ENCODE assay signal across 8 cellular contexts in genomic region chr1:162560303-162561036, GRCh38. TPM values are rescaled to one million over a fixed set of nuclear protein-coding genes. Genes with fewer than 3 reads are reported as not detected.
DNase-seq lines count a peak whose midpoint lies in the region; ATAC-seq, FAIRE-seq and TF ChIP-seq lines count a peak whose summit lies in the region.

No MANE protein-coding gene starts in this region.

- peak overlapping the region; percentile 92 for H2AFZ ChIP-seq in GM12878 (ENCODE audit: control insufficient read depth, low read depth, low read length)

- H3K4me1 ChIP-seq in GM12878 (ENCODE audit: control insufficient read depth, insufficient read depth, low read length) (no peaks in the 10 kb centered on the region; the same call in 1 of the 2 replicates), thymus (ENCODE audit: control insufficient read depth, insufficient read depth, low read length) (peaks cover 5% of the 10 kb centered on the region)

- H3K27ac ChIP-seq in GM12878 (ENCODE audit: control insufficient read depth, insufficient read depth) (peak overlapping the region; percentile 61), thymus (ENCODE audit: low read depth) (peak overlapping the region; percentile 80)

- H3K9me3 ChIP-seq in GM12878 (replicated peaks; ENCODE audit: control insufficient read depth, insufficient read depth, low read length) (no peaks in the 10 kb centered on the region; the same call in 2 of the 3 replicates), thymus (ENCODE audit: control insufficient read depth) (no peaks in the 10 kb centered on the region)

- H3K27me3 ChIP-seq in GM12878 (replicated peaks in 1 of 2; ENCODE audit: control insufficient read depth in 2 of 2, insufficient read depth in 2 of 2, low read length in 1 of 2) (no peaks in the 10 kb centered on the region), thymus (ENCODE audit: control insufficient read depth, insufficient read depth) (no peaks in the 10 kb centered on the region)

- H3K36me3 ChIP-seq in GM12878 (ENCODE audit: control insufficient read depth in 2 of 2, insufficient read depth in 2 of 2, low read length in 1 of 2) (no peaks in the 10 kb centered on the region), thymus (ENCODE audit: control insufficient read depth, insufficient read depth) (no peaks in the 10 kb centered on the region)

- no peak for TF ChIP-seq CTCF in GM12878 (IDR thresholded peaks at IDR 0.05 in 2 of 3, conservative IDR thresholded peaks at IDR 0.05 in 1 of 3; ENCODE audit: control insufficient read depth in 2 of 3, extremely low read depth in 1 of 3, insufficient read depth in 1 of 3, low read depth in 3 of 3, low read length in 3 of 3)

- H3K4me2 ChIP-seq in GM12878 (ENCODE audit: control insufficient read depth, insufficient read depth) = peak overlapping the region; percentile 82

- in situ Hi-C loops in GM12878 (cut with MboI) = no loop called here

- H4K20me1 ChIP-seq in GM12878 (ENCODE audit: control insufficient read depth, insufficient read depth) = no peaks in the 10 kb centered on the region

- intact Hi-C loops in Right ventricle myocardium inferior (cut with DNase I) (loop anchor here (2.0 kb wide), 1 partner anchor 62 kb away; no protein-coding TSS in a partner anchor), cardiac septum (cut with DNase I) (loop anchor here (1.0 kb wide), 1 partner anchor 63 kb away; the partner anchor contains the start of gene UHMK1), GM12878 (cut with micrococcal nuclease; ENCODE audit: unreplicated experiment) (no loop called here), left colon (cut with DNase I, micrococcal nuclease) (no loop called here)

- POLR2A ChIA-PET in GM12878 (lab: Charles Lee) = interaction anchor here (1.4 kb wide), 1 partner anchor 7 kb away, joined by 4 read pairs; no protein-coding TSS in a partner anchor

- no peak for TF ChIP-seq POLR2A in GM12878 (IDR thresholded peaks at IDR 0.05; ENCODE audit: low read depth, low read length)

- CTCF ChIA-PET in GM12878 (lab: Yijun Ruan, JAX) = interaction anchor here (1.6 kb wide), 1 partner anchor 9 kb away, joined by 4 read pairs; no protein-coding TSS in a partner anchor

- ATAC-seq in Right ventricle myocardium inferior (peak; percentile 10), GM12878 (no peak), left colon (peak; percentile 44)

- no peak for TF ChIP-seq RAD21 in GM12878 (IDR thresholded peaks at IDR 0.05; ENCODE audit: insufficient read depth, low read depth, low read length)

- TSS peak; percentile 83 for BruUV-seq in GM12878 (replicated peaks; lab: Mats Ljungman, UMichigan)

- FAIRE-seq in GM12878 (lab: Jason Lieb, UNC) = no peak
- FAIRE-seq in frontal cortex (lab: Jason Lieb, UNC) = no peak

- H3K9ac ChIP-seq in GM12878 (ENCODE audit: control insufficient read depth, insufficient read depth, low read length) = peak overlapping the region; percentile 79

- H3K79me2 ChIP-seq in GM12878 (ENCODE audit: control insufficient read depth, insufficient read depth, low read length) = peaks cover 22% of the 10 kb centered on the region

- 71% methylated on average over 9 of the region's 9 CpGs for WGBS in GM12878 (ENCODE audit: insufficient coverage, insufficient replicate concordance, low lambda C conversion rate, missing lambda C conversion rate)
- 72% methylated on average over 9 of the region's 9 CpGs for WGBS in thymus

- RAD21 ChIA-PET in GM12878 (lab: Charles Lee; ENCODE audit: unreplicated experiment) = no interaction called here

- SMC1A ChIA-PET in GM12878 (lab: Charles Lee; ENCODE audit: uncharacterized antibody, unreplicated experiment) = interaction anchor here (1.0 to 1.8 kb wide), 4 partner anchors 8 to 39 kb away, joined by 3 to 4 read pairs (median 4); no protein-coding TSS in a partner anchor

- DNase-seq in Right ventricle myocardium inferior (ENCODE audit: missing footprints) = no peak
- no peak for DNase-seq in cardiac septum (ENCODE audit: low spot score)
- DNase-seq in GM12878 (ENCODE audit: low read depth, low spot score) = no peak
- no peak for DNase-seq in left colon
- no peak for DNase-seq in frontal cortex (ENCODE audit: low spot score in 2 of 2)
- no peak for DNase-seq in stimulated activated CD4-positive, alpha-beta T cell treated with anti-CD3 and anti-CD28 coated beads, Interleukin-2, amount 100 ng/mL, for 48 hours
- no peak for DNase-seq in globus pallidus (ENCODE audit: low spot score)

- TF ChIP-seq EP300 in GM12878 (IDR thresholded peaks at IDR 0.05; ENCODE audit: borderline replicate concordance in 1 of 2, control insufficient read depth in 1 of 2, low read depth in 2 of 2, low read length in 2 of 2) = no peak

- H3K4me3 ChIP-seq in GM12878 (peak overlapping the region; percentile 81), thymus (ENCODE audit: low read length) (peak overlapping the region; percentile 83)

TF ChIP-seq in GM12878, 131 proteins besides CTCF, POLR2A, EP300 and RAD21:
- no peak for TF ChIP-seq ZNF622 (IDR thresholded peaks at IDR 0.05)
- TF ChIP-seq ESRRA (IDR thresholded peaks at IDR 0.05; ENCODE audit: low read length) = no peak
- TF ChIP-seq POLR2AphosphoS5 (IDR thresholded peaks at IDR 0.05; ENCODE audit: low read length) = no peak
- no peak for TF ChIP-seq TCF7 (IDR thresholded peaks at IDR 0.05; ENCODE audit: borderline replicate concordance)
- no peak for TF ChIP-seq MTA2 (IDR thresholded peaks at IDR 0.05; ENCODE audit: low read depth)
- no peak for TF ChIP-seq NR2F1 (conservative IDR thresholded peaks at IDR 0.05)
- no peak for TF ChIP-seq FOS (IDR thresholded peaks at IDR 0.05; ENCODE audit: borderline replicate concordance, extremely low read depth, insufficient read length)
- TF ChIP-seq ZNF384 (IDR thresholded peaks at IDR 0.05; ENCODE audit: borderline replicate concordance, low read depth, low read length) = no peak
- no peak for TF ChIP-seq JUNB (IDR thresholded peaks at IDR 0.05)
- no peak for TF ChIP-seq ZZZ3 (IDR thresholded peaks at IDR 0.05; ENCODE audit: control insufficient read depth, insufficient read length, low read depth)
- TF ChIP-seq IKZF2 (IDR thresholded peaks at IDR 0.05) = no peak
- no peak for TF ChIP-seq CEBPB (IDR thresholded peaks at IDR 0.05; ENCODE audit: borderline replicate concordance in 1 of 2, low read depth in 2 of 2, low read length in 2 of 2)
- no peak for TF ChIP-seq BHLHE40 (IDR thresholded peaks at IDR 0.05; ENCODE audit: borderline replicate concordance in 1 of 2, low read depth in 2 of 2, low read length in 1 of 2)
- TF ChIP-seq BCL11A (IDR thresholded peaks at IDR 0.05; ENCODE audit: low read depth, low read length) = no peak
- TF ChIP-seq FOXM1 (IDR thresholded peaks at IDR 0.05; ENCODE audit: low read depth, low read length) = no peak
- no peak for TF ChIP-seq CBX3 (IDR thresholded peaks at IDR 0.05; ENCODE audit: borderline replicate concordance, low read depth)
- no peak for TF ChIP-seq PML (IDR thresholded peaks at IDR 0.05; ENCODE audit: low read length)
- TF ChIP-seq, protein P1, sequence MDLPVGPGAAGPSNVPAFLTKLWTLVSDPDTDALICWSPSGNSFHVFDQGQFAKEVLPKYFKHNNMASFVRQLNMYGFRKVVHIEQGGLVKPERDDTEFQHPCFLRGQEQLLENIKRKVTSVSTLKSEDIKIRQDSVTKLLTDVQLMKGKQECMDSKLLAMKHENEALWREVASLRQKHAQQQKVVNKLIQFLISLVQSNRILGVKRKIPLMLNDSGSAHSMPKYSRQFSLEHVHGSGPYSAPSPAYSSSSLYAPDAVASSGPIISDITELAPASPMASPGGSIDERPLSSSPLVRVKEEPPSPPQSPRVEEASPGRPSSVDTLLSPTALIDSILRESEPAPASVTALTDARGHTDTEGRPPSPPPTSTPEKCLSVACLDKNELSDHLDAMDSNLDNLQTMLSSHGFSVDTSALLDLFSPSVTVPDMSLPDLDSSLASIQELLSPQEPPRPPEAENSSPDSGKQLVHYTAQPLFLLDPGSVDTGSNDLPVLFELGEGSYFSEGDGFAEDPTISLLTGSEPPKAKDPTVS (IDR thresholded peaks at IDR 0.05; ENCODE audit: low read depth, low read length) = no peak
- no peak for TF ChIP-seq ZNF217 (IDR thresholded peaks at IDR 0.05)
- no peak for TF ChIP-seq USF2 (IDR thresholded peaks at IDR 0.05; ENCODE audit: borderline replicate concordance, low read depth, low read length)

RNA-seq across cellular contexts. Expression of gene UAP1, which starts 1.1 kb away (rescaled TPM):
- total RNA-seq in Right ventricle myocardium inferior (28.9 TPM), cardiac septum (24.4 TPM), GM12878 (2014; rRNA removed) (32.5 and 41.1 TPM in 2 replicates), GM12878 (2014; rRNA removed; fragmentation: Illumina TruSeq; extraction: Trizol) (39.8 and 42.0 TPM in 2 replicates), GM12878 (2021) (29.0 and 30.2 TPM in 2 replicates), left colon (100 to 1,000 TPM; 117 to 132 TPM), frontal cortex (43.6 TPM)
- 28.6 and 30.9 TPM in 2 replicates for total RNA-seq in GM12878 (2013; cell fraction: nucleolus; rRNA removed)
- 22.8 TPM for polyA plus RNA-seq in GM12878 (2011; ENCODE audit: low read depth)
- polyA plus RNA-seq in GM12878 (2011; rRNA removed) (19.9 and 31.2 TPM in 2 replicates), GM12878 (2014; fragmentation: Illumina TruSeq; extraction: Trizol) (32.3 and 35.2 TPM in 2 replicates), GM12878 (2014; fragmentation: Nextera tagmentation; extraction: Ambion mirVana) (10 to 100 TPM; 19.2 to 20.8 TPM), GM12878 (2014; rRNA removed) (20.9 and 26.0 TPM in 2 replicates), GM12878 (2016; fragmentation: Nextera tagmentation; extraction: Ambion mirVana) (10 to 100 TPM; 40.2 to 43.0 TPM), thymus (56.3 TPM)
- 7.5 and 10.0 TPM in 2 replicates for polyA plus RNA-seq in GM12878 (2011; cell fraction: cytosol; rRNA removed)
- polyA plus RNA-seq in GM12878 (2011; cell fraction: nucleus; rRNA removed) = 8.0 and 9.9 TPM in 2 replicates
- 25.4 TPM in 2 replicates for polyA plus RNA-seq in GM12878 (2012)
- polyA minus RNA-seq in GM12878 (2011; rRNA and poly(A)+ RNA removed) = 13.0 and 15.6 TPM in 2 replicates
- polyA minus RNA-seq in GM12878 (2011; cell fraction: cytosol; rRNA and poly(A)+ RNA removed) = 4.7 and 5.3 TPM in 2 replicates
- polyA minus RNA-seq in GM12878 (2011; cell fraction: nucleus; rRNA and poly(A)+ RNA removed) = 5.7 and 9.9 TPM in 2 replicates

Comparison
In these comparisons a context has a peak if more than half of its experiments do, and no peak if none do; other contexts are left out.
1. intact Hi-C loops: an anchor here in Right ventricle myocardium inferior (2.0 kb wide) and cardiac septum (1.0 kb wide); none called in GM12878 and left colon.